2 cellular contexts compared by ENCODE assay signal in genomic region chr19:4697304-4697703, GRCh38.
TF ChIP-seq lines count a peak whose summit lies in the region.

No MANE protein-coding gene starts in this region.

TF ChIP-seq in GM23338, 12 proteins besides CTCF, POLR2A, EP300 and RAD21 (continued from another document):
- TF ChIP-seq CREB1 (CRISPR knock-in tag; IDR thresholded peaks at IDR 0.05; ENCODE audit: low read depth) (no peak), EZH2phosphoT487 (IDR thresholded peaks at IDR 0.05; ENCODE audit: unreplicated experiment) (no peak)

TF ChIP-seq in WTC11, 78 proteins besides CTCF, POLR2A, EP300 and RAD21:
- no peak for TF ChIP-seq ERG (CRISPR knock-in tag; IDR thresholded peaks at IDR 0.05)
- no peak for TF ChIP-seq IRF1 (CRISPR knock-in tag; IDR thresholded peaks at IDR 0.05)
- no peak for TF ChIP-seq PREB (CRISPR knock-in tag; IDR thresholded peaks at IDR 0.05; ENCODE audit: borderline replicate concordance)
- no peak for TF ChIP-seq ZNF121 (CRISPR knock-in tag; IDR thresholded peaks at IDR 0.05)
- TF ChIP-seq HMGXB4 (CRISPR knock-in tag; IDR thresholded peaks at IDR 0.05) = no peak
- TF ChIP-seq MLX (CRISPR knock-in tag; IDR thresholded peaks at IDR 0.05) = no peak
- no peak for TF ChIP-seq HMGA2 (CRISPR knock-in tag; IDR thresholded peaks at IDR 0.05)
- no peak for TF ChIP-seq CREB1 (CRISPR knock-in tag; IDR thresholded peaks at IDR 0.05)
- no peak for TF ChIP-seq ATF6 (CRISPR knock-in tag; IDR thresholded peaks at IDR 0.05)
- TF ChIP-seq ZNF671 (CRISPR knock-in tag; IDR thresholded peaks at IDR 0.05) = no peak
- TF ChIP-seq ZNF232 (CRISPR knock-in tag; IDR thresholded peaks at IDR 0.05) = no peak
- no peak for TF ChIP-seq JAZF1 (CRISPR knock-in tag; IDR thresholded peaks at IDR 0.05)
- no peak for TF ChIP-seq SMAD3 (CRISPR knock-in tag; IDR thresholded peaks at IDR 0.05; ENCODE audit: borderline replicate concordance)
